Comparison of ENCODE assay signal across 8 cellular contexts in the genomic region with DNA sequence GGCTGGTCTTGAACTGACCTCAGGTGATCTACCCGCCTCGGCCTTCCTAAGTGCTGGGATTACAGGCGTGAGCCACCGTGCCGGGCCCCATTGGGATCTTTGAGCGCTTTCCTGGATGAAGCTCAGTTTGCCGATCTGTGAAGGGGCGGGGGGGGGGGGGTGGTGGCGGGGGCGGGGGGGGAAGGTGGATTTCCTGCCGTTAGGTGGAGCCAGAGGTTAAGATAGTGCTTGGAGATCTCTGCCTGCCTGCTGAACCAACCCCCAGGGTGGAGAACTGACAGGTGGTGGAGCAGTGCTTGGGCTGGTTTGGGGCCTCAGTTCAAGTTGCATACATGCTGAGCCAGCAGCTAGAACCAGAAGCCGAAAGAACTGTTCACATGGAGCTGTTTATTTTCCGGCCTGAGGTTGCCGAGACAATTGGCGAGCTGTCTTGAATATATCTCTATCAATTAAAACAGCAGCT. TPM values are rescaled to one million over a fixed set of nuclear protein-coding genes. Genes with fewer than 3 reads are reported as not detected.
A peak's percentile ranks its signal among the peaks of the same experiment; 100 is the strongest.
DNase-seq lines count a peak whose midpoint lies in the region; TF ChIP-seq lines count a peak whose summit lies in the region.

No MANE protein-coding gene starts in this region.

- no peak for DNase-seq in BJ (ENCODE audit: low read depth)
- no peak for DNase-seq in HFF-Myc (ENCODE audit: extremely low read depth, low read depth)
- DNase-seq in NCI-H748 (lab: John Stamatoyannopoulos, UW; ENCODE audit: unreplicated experiment) = peak; percentile 83
- DNase-seq in activated CD8-positive, alpha-beta memory T cell treated with anti-CD3 and anti-CD28 coated beads for 24 hours = peak; percentile 77
- DNase-seq in effector CD8-positive, alpha-beta T cell (lab: John Stamatoyannopoulos, UW) = peak; percentile 50
- peak; percentile 91 for DNase-seq in mesendoderm
- DNase-seq in stimulated activated CD8-positive, alpha-beta memory T cell treated with anti-CD3 and anti-CD28 coated beads, Interleukin-4, amount 100 ng/mL, for 48 hours = peak; percentile 72
- DNase-seq in UCSD-AML1 (lab: John Stamatoyannopoulos, UW; ENCODE audit: unreplicated experiment) = no peak

- no CpG with 5 or more reads among the region's 15 CpGs for WGBS in mesendoderm (ENCODE audit: extremely low coverage, insufficient coverage, low lambda C conversion rate)

- no peaks in the 10 kb centered on the region for H3K79me2 ChIP-seq in mesendoderm (ENCODE audit: control insufficient read depth, insufficient read depth, low read length)

- H3K56ac ChIP-seq in mesendoderm (ENCODE audit: low read length) = no peak overlapping the region

- H3K27me3 ChIP-seq in BJ (ENCODE audit: control insufficient read depth, insufficient read depth, low read length) (peaks cover 2% of the 10 kb centered on the region; the same call in 1 of the 2 replicates), mesendoderm (ENCODE audit: insufficient read depth, low read length, poor library complexity) (no peaks in the 10 kb centered on the region)

- H4K5ac ChIP-seq in mesendoderm (ENCODE audit: low read length) = no peak overlapping the region

- CTCF ChIA-PET in BJ (lab: Yijun Ruan, JAX) = interaction anchor here (0.6 to 8.7 kb wide), 13 partner anchors 9 to 254 kb away, joined by 3 to 106 read pairs (median 4); no protein-coding TSS in a partner anchor

- H4K8ac ChIP-seq in mesendoderm (ENCODE audit: low read depth, low read length) = no peak overlapping the region

- peaks cover 2% of the 10 kb centered on the region for H3K4me1 ChIP-seq in mesendoderm (ENCODE audit: control insufficient read depth, low read depth, low read length)

- no peak overlapping the region for H3K4me2 ChIP-seq in mesendoderm (ENCODE audit: low read length)

- H3K79me1 ChIP-seq in mesendoderm (ENCODE audit: low read length) = no peaks in the 10 kb centered on the region

- H3K4ac ChIP-seq in mesendoderm (ENCODE audit: low read depth, low read length) = no peak overlapping the region

- no peak overlapping the region for H3K23ac ChIP-seq in mesendoderm (ENCODE audit: low read length)

- H2BK15ac ChIP-seq in mesendoderm (replicated peaks; ENCODE audit: low read depth) = no peak overlapping the region

- no peak overlapping the region for H2BK5ac ChIP-seq in mesendoderm (ENCODE audit: low read length)

- H3K27ac ChIP-seq in mesendoderm (ENCODE audit: low read depth, low read length) = no peak overlapping the region

- H3K36me3 ChIP-seq in BJ (ENCODE audit: control insufficient read depth, insufficient read depth, low read length) (no peaks in the 10 kb centered on the region), mesendoderm (ENCODE audit: control insufficient read depth, insufficient read depth, low read length) (no peaks in the 10 kb centered on the region)

- no peak overlapping the region for H3K18ac ChIP-seq in mesendoderm (ENCODE audit: low read length)

- POLR2A ChIA-PET in BJ (lab: Charles Lee) = no interaction called here

- no peak overlapping the region for H3K9ac ChIP-seq in mesendoderm (ENCODE audit: low read length)

- H3K4me3 ChIP-seq in BJ (ENCODE audit: low read depth, low read length) (0 out of 2 replicates have a peak overlapping the region, but pooled peaks have one; percentile 12), HFF-Myc (replicated peaks; ENCODE audit: low read depth, low read length) (no peak overlapping the region; the same call in 1 of the 2 replicates), mesendoderm (ENCODE audit: low read length) (no peak overlapping the region)

- 0 out of 2 replicates have a peak, but pooled peaks have one; percentile 22 for TF ChIP-seq CTCF in BJ (IDR thresholded peaks at IDR 0.05; ENCODE audit: insufficient read depth, low read depth, low read length)
- peak; percentile 15 for TF ChIP-seq CTCF in HFF-Myc (IDR thresholded peaks at IDR 0.05; ENCODE audit: low read depth, low read length, missing control alignments)

- H2BK120ac ChIP-seq in mesendoderm (ENCODE audit: low read depth, low read length) = no peak overlapping the region

- H2AK5ac ChIP-seq in mesendoderm (ENCODE audit: low read length) = no peak overlapping the region

RNA-seq across cellular contexts. Expression of a gene that starts 1.7 kb away (rescaled TPM):
- 2.4 and 3.4 TPM in 2 replicates for polyA plus RNA-seq in BJ (2011; rRNA removed)
- 2.8 and 3.7 TPM in 2 replicates for polyA minus RNA-seq in BJ (2011; rRNA and poly(A)+ RNA removed)
- polyA plus RNA-seq in mesendoderm (2013, experiment 1 of 2) = 3.2 TPM
- 3.2 TPM for polyA plus RNA-seq in mesendoderm (2013, experiment 2 of 2)

RNA-seq across cellular contexts. Expression of a gene that starts 17.9 kb away (rescaled TPM):
- polyA plus RNA-seq in BJ (2011; rRNA removed) = 9.7 and 11.5 TPM in 2 replicates
- 7.2 and 11.6 TPM in 2 replicates for polyA minus RNA-seq in BJ (2011; rRNA and poly(A)+ RNA removed)
- 3.8 TPM for polyA plus RNA-seq in mesendoderm (2013, experiment 1 of 2)
- 3.6 TPM for polyA plus RNA-seq in mesendoderm (2013, experiment 2 of 2)

Comparison
In these comparisons a context has a peak if more than half of its experiments do, and no peak if none do; other contexts are left out.
1. DNase-seq: peak in NCI-H748 (single experiment), activated CD8-positive, alpha-beta memory T cell treated with anti-CD3 and anti-CD28 coated beads for 24 hours (single experiment), effector CD8-positive, alpha-beta T cell (single experiment), mesendoderm (single experiment) and stimulated activated CD8-positive, alpha-beta memory T cell treated with anti-CD3 and anti-CD28 coated beads, Interleukin-4, amount 100 ng/mL, for 48 hours (single experiment); none in BJ (single experiment), HFF-Myc (single experiment) and UCSD-AML1 (single experiment).